Comparison of ENCODE assay signal across 18 cellular contexts in the genomic region with DNA sequence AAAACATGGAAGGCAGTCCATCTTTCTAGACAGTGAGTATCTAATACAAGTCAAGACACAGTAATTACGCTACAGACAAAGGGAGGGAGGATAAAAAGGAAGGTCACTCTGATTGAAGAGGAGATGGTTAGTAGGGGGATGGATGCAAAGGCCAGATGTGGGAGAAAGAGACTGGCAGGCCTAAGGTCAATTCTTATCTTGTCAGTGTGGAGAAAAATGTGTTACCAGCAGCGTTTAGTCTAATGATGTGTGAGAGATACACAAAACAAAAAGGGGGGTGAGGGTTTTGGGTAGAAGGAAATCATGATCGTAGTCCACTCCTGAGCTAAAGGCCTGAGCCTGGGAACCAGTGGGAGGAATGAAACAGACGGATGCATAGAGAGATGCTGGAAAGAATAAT. TPM values are rescaled to one million over a fixed set of nuclear protein-coding genes. Genes with fewer than 3 reads are reported as not detected.
A peak's percentile ranks its signal among the peaks of the same experiment; 100 is the strongest.
DNase-seq lines count a peak whose midpoint lies in the region; ATAC-seq and TF ChIP-seq lines count a peak whose summit lies in the region.
"Had no signal": no experiment of that assay in that cellular context is flagged by ENCODE, and none has a peak within 500 bp of the region (broad histone marks: within the 10 kb centered on the region; RNA-seq: fewer than 3 reads in every experiment).

No MANE protein-coding gene starts in this region.

- H3K27ac Mint-ChIP-seq in activated CD8-positive, alpha-beta T cell treated with anti-CD3 and anti-CD28 coated beads for 36 hours, result peak overlapping the region; percentile 89
- H3K27ac Mint-ChIP-seq in memory B cell, result peak overlapping the region; percentile 67
- H3K27ac Mint-ChIP-seq: endodermal cell had no signal

- peaks cover 81% of the 10 kb centered on the region for H3K36me3 Mint-ChIP-seq in activated CD8-positive, alpha-beta T cell treated with anti-CD3 and anti-CD28 coated beads for 36 hours (ENCODE audit: low read depth)
- H3K36me3 Mint-ChIP-seq in memory B cell, result peaks cover 11% of the 10 kb centered on the region

- H3K4me1 Mint-ChIP-seq in activated CD8-positive, alpha-beta T cell treated with anti-CD3 and anti-CD28 coated beads for 36 hours (ENCODE audit: low read depth), result peaks cover 71% of the 10 kb centered on the region
- H3K4me1 Mint-ChIP-seq in memory B cell, result peaks cover 25% of the 10 kb centered on the region

- no peak overlapping the region for H3K4me3 Mint-ChIP-seq in activated CD8-positive, alpha-beta T cell treated with anti-CD3 and anti-CD28 coated beads for 36 hours
- H3K4me3 Mint-ChIP-seq in memory B cell, result peak overlapping the region; percentile 2
- H3K4me3 Mint-ChIP-seq: endodermal cell had no signal

- no peaks in the 10 kb centered on the region for H3K9me3 Mint-ChIP-seq in activated CD8-positive, alpha-beta T cell treated with anti-CD3 and anti-CD28 coated beads for 36 hours
- H3K9me3 Mint-ChIP-seq in memory B cell, result peaks cover 8% of the 10 kb centered on the region

- H3K27ac ChIP-seq in cardiac muscle cell (peak overlapping the region; percentile 78), heart left ventricle (peak overlapping the region in 1 of 12 donors; percentile 64)
- H3K27ac ChIP-seq: suprapubic skin, VCaP had no signal

- no peak for ATAC-seq in Right ventricle myocardium superior (ENCODE audit: poor library complexity)
- no peak for ATAC-seq in activated CD8-positive, alpha-beta T cell treated with anti-CD3 and anti-CD28 coated beads for 36 hours
- no peak for ATAC-seq in memory B cell (ENCODE audit: low read depth)
- ATAC-seq in HG02970 (IDR thresholded peaks at IDR 0.05; ENCODE audit: low FRiP score, unreplicated experiment), result no peak
- ATAC-seq in HG03095 (IDR thresholded peaks at IDR 0.05; ENCODE audit: unreplicated experiment), result no peak
- ATAC-seq in heart left ventricle, result no peak
- ATAC-seq: left lobe of liver had no signal

- no peaks in the 10 kb centered on the region for H3K27me3 ChIP-seq in cardiac muscle cell
- no peaks in the 10 kb centered on the region for H3K27me3 ChIP-seq in heart left ventricle
- H3K27me3 ChIP-seq: suprapubic skin had no signal

- H3K4me1 ChIP-seq in cardiac muscle cell (ENCODE audit: low read depth) (peaks cover 49% of the 10 kb centered on the region), heart left ventricle (peaks cover 0 to 66% (median 40%) of the 10 kb centered on the region in 12 donors)
- H3K4me1 ChIP-seq: suprapubic skin had no signal

- no peak for TF ChIP-seq POLR2A in heart left ventricle (IDR thresholded peaks at IDR 0.05)

- POLR2A ChIA-PET in activated CD8-positive, alpha-beta T cell treated with anti-CD3 and anti-CD28 coated beads for 36 hours (lab: Charles Lee), result interaction anchor here (0.9 to 2.1 kb wide), 2 partner anchors 8 to 45 kb away, joined by 3 to 6 read pairs; no protein-coding TSS in a partner anchor

- CTCF ChIA-PET in activated CD8-positive, alpha-beta T cell treated with anti-CD3 and anti-CD28 coated beads for 36 hours (lab: Charles Lee), result no interaction called here

- H3K36me3 ChIP-seq in cardiac muscle cell, result no peaks in the 10 kb centered on the region
- peaks cover 0 to 16% (median 6%) of the 10 kb centered on the region in 9 donors for H3K36me3 ChIP-seq in heart left ventricle
- H3K36me3 ChIP-seq: suprapubic skin had no signal

- no peak for TF ChIP-seq CTCF in cardiac muscle cell (IDR thresholded peaks at IDR 0.05; ENCODE audit: low read depth, low read length)
- no peak for TF ChIP-seq CTCF in activated CD8-positive, alpha-beta T cell treated with anti-CD3 and anti-CD28 coated beads for 36 hours (IDR thresholded peaks at IDR 0.05)
- TF ChIP-seq CTCF in heart left ventricle (IDR thresholded peaks at IDR 0.05), result no peak

- 79 to 83% (median 82%) methylated on average over 4 of the region's 4 CpGs for WGBS in heart left ventricle, 4 donors

- intact Hi-C loops in Right ventricle myocardium superior (cut with DNase I) (no loop called here), heart left ventricle (cut with DNase I) (loop anchor here in 2 of 10 donors (5.0 kb wide), 2 partner anchors 45 to 95 kb away; a partner anchor contains a TSS)
- intact Hi-C loops in activated CD8-positive, alpha-beta T cell treated with anti-CD3 and anti-CD28 coated beads for 36 hours (cut with micrococcal nuclease), result no loop called here

- H3K9me3 ChIP-seq in cardiac muscle cell (ENCODE audit: low read depth) (no peaks in the 10 kb centered on the region), heart left ventricle (peaks cover 0 to 15% (median 4%) of the 10 kb centered on the region in 12 donors)
- H3K9me3 ChIP-seq: suprapubic skin had no signal

- DNase-seq in cardiac muscle cell (ENCODE audit: low read depth in 1 of 2, low spot score in 1 of 2), result no peak
- no peak for DNase-seq in Right ventricle myocardium superior
- no peak for DNase-seq in activated CD8-positive, alpha-beta T cell treated with anti-CD3 and anti-CD28 coated beads for 36 hours
- no peak for DNase-seq in memory B cell (ENCODE audit: low spot score in 2 of 2)
- no peak for DNase-seq in heart left ventricle
- DNase-seq in 8988T, result no peak
- DNase-seq: COR-L47, DND-41, endodermal cell, midbrain, NCI-H187 treated with DMSO at 0.1 percent for 48 hours, NCI-H446, SW 1271 had no signal

- H3K4me3 ChIP-seq in cardiac muscle cell, result no peak overlapping the region
- H3K4me3 ChIP-seq in heart left ventricle, result no peak overlapping the region
- H3K4me3 ChIP-seq: suprapubic skin had no signal

- no peaks in the 10 kb centered on the region for H3K27me3 Mint-ChIP-seq in activated CD8-positive, alpha-beta T cell treated with anti-CD3 and anti-CD28 coated beads for 36 hours
- peaks cover 13% of the 10 kb centered on the region for H3K27me3 Mint-ChIP-seq in memory B cell

RNA-seq across cellular contexts. Expression of a gene that starts 46.7 kb away (rescaled TPM):
- total RNA-seq in cardiac muscle cell, result 42.4 and 50.8 TPM in 2 replicates
- 30.6 and 46.1 TPM in 2 replicates for polyA plus RNA-seq in cardiac muscle cell
- 25.8 TPM for total RNA-seq in Right ventricle myocardium superior
- 100 to 1,000 TPM; 113 to 125 TPM for total RNA-seq in activated CD8-positive, alpha-beta T cell treated with anti-CD3 and anti-CD28 coated beads for 36 hours
- 10 to 100 TPM; 17.1 to 40.8 (median 26.4) TPM for total RNA-seq in heart left ventricle
- polyA plus RNA-seq in heart left ventricle, result 10 to 100 TPM; 18.1 to 27.8 TPM
